ENCODE assay signal across 12 cellular contexts in genomic region chr1:47443530-47444316, GRCh38. TPM values are rescaled to one million over a fixed set of nuclear protein-coding genes. Genes with fewer than 3 reads are reported as not detected.
DNase-seq lines count a peak whose midpoint lies in the region; ATAC-seq and TF ChIP-seq lines count a peak whose summit lies in the region.
"Had no signal": no experiment of that assay in that cellular context is flagged by ENCODE, and none has a peak within 500 bp of the region (broad histone marks: within the 10 kb centered on the region; RNA-seq: fewer than 3 reads in every experiment).

No MANE protein-coding gene starts in this region.

- no peaks in the 10 kb centered on the region for H3K4me1 ChIP-seq in PC-3 (ENCODE audit: insufficient read depth, low read length)

- no peak for TF ChIP-seq CTCF in activated CD8-positive, alpha-beta T cell treated with anti-CD3 and anti-CD28 coated beads for 36 hours (IDR thresholded peaks at IDR 0.05)
- TF ChIP-seq CTCF in PC-3 (conservative IDR thresholded peaks at IDR 0.05; ENCODE audit: low read depth, low read length) (no peak), lower leg skin (IDR thresholded peaks at IDR 0.05) (no peak)

- no peaks in the 10 kb centered on the region for H3K9me3 ChIP-seq in PC-3 (ENCODE audit: low read length)

- H3K27ac ChIP-seq in PC-3 (ENCODE audit: low read length), result no peak overlapping the region
- H3K27ac ChIP-seq: spleen had no signal

- intact Hi-C loops in activated CD8-positive, alpha-beta T cell treated with anti-CD3 and anti-CD28 coated beads for 36 hours (cut with micrococcal nuclease), result loop anchor here (5.0 kb wide), 1 partner anchor 64 kb away; no protein-coding TSS in a partner anchor
- intact Hi-C loops in PC-3 (cut with micrococcal nuclease) (no loop called here), lower leg skin (cut with DNase I; ENCODE audit: low total_unique reads) (no loop called here)

- peak overlapping the region; percentile 12 for H3K27ac Mint-ChIP-seq in activated CD8-positive, alpha-beta T cell treated with anti-CD3 and anti-CD28 coated beads, Interleukin-2, amount 10 ng/mL, durations not matched to agents 7 days and 5 days
- no peak overlapping the region for H3K27ac Mint-ChIP-seq in activated CD8-positive, alpha-beta T cell treated with anti-CD3 and anti-CD28 coated beads for 36 hours
- no peak overlapping the region for H3K27ac Mint-ChIP-seq in activated naive CD8-positive, alpha-beta T cell treated with anti-CD3 and anti-CD28 coated beads, Interleukin-2, amount 50 U/mL, for 24 hours
- no peak overlapping the region for H3K27ac Mint-ChIP-seq in stimulated activated effector memory CD8-positive, alpha-beta T cell treated with anti-CD3 and anti-CD28 coated beads, Interleukin-12 subunit alpha, Interleukin-12 subunit beta, amount 100 ng/mL, for 72 hours

- no peak overlapping the region for H2AFZ ChIP-seq in PC-3 (ENCODE audit: low read length)

- POLR2A ChIA-PET in activated CD8-positive, alpha-beta T cell treated with anti-CD3 and anti-CD28 coated beads, Interleukin-2, amount 10 ng/mL, durations not matched to agents 7 days and 5 days (lab: Charles Lee), result no interaction called here
- POLR2A ChIA-PET in activated CD8-positive, alpha-beta T cell treated with anti-CD3 and anti-CD28 coated beads for 36 hours (lab: Charles Lee), result no interaction called here
- POLR2A ChIA-PET in PC-3 (lab: Charles Lee; ENCODE audit: unreplicated experiment), result no interaction called here

- H3K36me3 ChIP-seq in PC-3 (ENCODE audit: low read depth, low read length), result no peaks in the 10 kb centered on the region
- H3K36me3 ChIP-seq: spleen had no signal

- CTCF ChIA-PET in activated CD8-positive, alpha-beta T cell treated with anti-CD3 and anti-CD28 coated beads, Interleukin-2, amount 10 ng/mL, durations not matched to agents 7 days and 5 days (lab: Charles Lee), result no interaction called here
- CTCF ChIA-PET in activated CD8-positive, alpha-beta T cell treated with anti-CD3 and anti-CD28 coated beads for 36 hours (lab: Charles Lee), result interaction anchor here (0.6 kb wide), 1 partner anchor 11 kb away, joined by 3 read pairs; no protein-coding TSS in a partner anchor
- CTCF ChIA-PET in PC-3 (lab: Charles Lee), result no interaction called here

- H3F3A ChIP-seq in PC-3 (ENCODE audit: low read length, unreplicated experiment), result no peaks in the 10 kb centered on the region

- H3K4me3 ChIP-seq in PC-3 (ENCODE audit: low read length) (no peak overlapping the region), lower leg skin (ENCODE audit: low read depth, poor library complexity, severe bottlenecking) (no peak overlapping the region)

- no peak for DNase-seq in activated CD8-positive, alpha-beta T cell treated with anti-CD3 and anti-CD28 coated beads, Interleukin-2, amount 10 ng/mL, durations not matched to agents 7 days and 5 days
- DNase-seq in activated CD8-positive, alpha-beta T cell treated with anti-CD3 and anti-CD28 coated beads for 36 hours, result no peak
- DNase-seq in activated naive CD8-positive, alpha-beta T cell treated with anti-CD3 and anti-CD28 coated beads, Interleukin-2, amount 50 U/mL, for 24 hours, result no peak
- peak; percentile 69 for DNase-seq in left kidney (ENCODE audit: low read depth, low spot score)
- no peak for DNase-seq in stimulated activated effector memory CD8-positive, alpha-beta T cell treated with anti-CD3 and anti-CD28 coated beads, Interleukin-12 subunit alpha, Interleukin-12 subunit beta, amount 100 ng/mL, for 72 hours (ENCODE audit: low spot score in 2 of 2)
- no peak for DNase-seq in PC-3
- DNase-seq in lower leg skin (ENCODE audit: low spot score in 2 of 2), result no peak
- DNase-seq in iPS-NIHi11 (ENCODE audit: low spot score), result no peak
- DNase-seq: NCI-H1694 treated with DMSO at 0.1 percent for 48 hours, spleen had no signal

- WGBS in lower leg skin, 2 donors, result 23% methylated on average over 45 of the region's 45 CpGs

- no peak for ATAC-seq in activated CD8-positive, alpha-beta T cell treated with anti-CD3 and anti-CD28 coated beads, Interleukin-2, amount 10 ng/mL, durations not matched to agents 7 days and 5 days
- ATAC-seq in activated CD8-positive, alpha-beta T cell treated with anti-CD3 and anti-CD28 coated beads for 36 hours, result no peak
- ATAC-seq in activated naive CD8-positive, alpha-beta T cell treated with anti-CD3 and anti-CD28 coated beads, Interleukin-2, amount 50 U/mL, for 24 hours, result no peak
- ATAC-seq in stimulated activated effector memory CD8-positive, alpha-beta T cell treated with anti-CD3 and anti-CD28 coated beads, Interleukin-12 subunit alpha, Interleukin-12 subunit beta, amount 100 ng/mL, for 72 hours, result no peak
- ATAC-seq in PC-3, result no peak

- H3K9me2 ChIP-seq in PC-3 (replicated peaks; ENCODE audit: low read length), result no peaks in the 10 kb centered on the region

- H3K36me3 Mint-ChIP-seq in activated CD8-positive, alpha-beta T cell treated with anti-CD3 and anti-CD28 coated beads, Interleukin-2, amount 10 ng/mL, durations not matched to agents 7 days and 5 days (ENCODE audit: low read depth), result no peaks in the 10 kb centered on the region
- H3K36me3 Mint-ChIP-seq in activated CD8-positive, alpha-beta T cell treated with anti-CD3 and anti-CD28 coated beads for 36 hours (ENCODE audit: low read depth), result no peaks in the 10 kb centered on the region
- H3K36me3 Mint-ChIP-seq in activated naive CD8-positive, alpha-beta T cell treated with anti-CD3 and anti-CD28 coated beads, Interleukin-2, amount 50 U/mL, for 24 hours (ENCODE audit: low read depth), result peaks cover 2% of the 10 kb centered on the region
- H3K36me3 Mint-ChIP-seq in stimulated activated effector memory CD8-positive, alpha-beta T cell treated with anti-CD3 and anti-CD28 coated beads, Interleukin-12 subunit alpha, Interleukin-12 subunit beta, amount 100 ng/mL, for 72 hours, result peaks cover 6% of the 10 kb centered on the region

- peak overlapping the region; percentile 31 for H3K4me3 Mint-ChIP-seq in activated CD8-positive, alpha-beta T cell treated with anti-CD3 and anti-CD28 coated beads, Interleukin-2, amount 10 ng/mL, durations not matched to agents 7 days and 5 days
- no peak overlapping the region for H3K4me3 Mint-ChIP-seq in activated CD8-positive, alpha-beta T cell treated with anti-CD3 and anti-CD28 coated beads for 36 hours
- H3K4me3 Mint-ChIP-seq in activated naive CD8-positive, alpha-beta T cell treated with anti-CD3 and anti-CD28 coated beads, Interleukin-2, amount 50 U/mL, for 24 hours, result peak overlapping the region; percentile 55
- H3K4me3 Mint-ChIP-seq in stimulated activated effector memory CD8-positive, alpha-beta T cell treated with anti-CD3 and anti-CD28 coated beads, Interleukin-12 subunit alpha, Interleukin-12 subunit beta, amount 100 ng/mL, for 72 hours, result peak overlapping the region; percentile 70

- H3K27me3 Mint-ChIP-seq in activated CD8-positive, alpha-beta T cell treated with anti-CD3 and anti-CD28 coated beads, Interleukin-2, amount 10 ng/mL, durations not matched to agents 7 days and 5 days (ENCODE audit: low read depth), result peaks cover 16% of the 10 kb centered on the region
- peaks cover 55% of the 10 kb centered on the region for H3K27me3 Mint-ChIP-seq in activated CD8-positive, alpha-beta T cell treated with anti-CD3 and anti-CD28 coated beads for 36 hours
- peaks cover 10% of the 10 kb centered on the region for H3K27me3 Mint-ChIP-seq in activated naive CD8-positive, alpha-beta T cell treated with anti-CD3 and anti-CD28 coated beads, Interleukin-2, amount 50 U/mL, for 24 hours

- no peaks in the 10 kb centered on the region for H3K79me2 ChIP-seq in PC-3 (ENCODE audit: low read length)

- no peak overlapping the region for H3K4me2 ChIP-seq in PC-3 (ENCODE audit: low read length)

- no peaks in the 10 kb centered on the region for H3K9me3 Mint-ChIP-seq in activated CD8-positive, alpha-beta T cell treated with anti-CD3 and anti-CD28 coated beads, Interleukin-2, amount 10 ng/mL, durations not matched to agents 7 days and 5 days (ENCODE audit: insufficient read depth)
- no peaks in the 10 kb centered on the region for H3K9me3 Mint-ChIP-seq in activated CD8-positive, alpha-beta T cell treated with anti-CD3 and anti-CD28 coated beads for 36 hours
- no peaks in the 10 kb centered on the region for H3K9me3 Mint-ChIP-seq in activated naive CD8-positive, alpha-beta T cell treated with anti-CD3 and anti-CD28 coated beads, Interleukin-2, amount 50 U/mL, for 24 hours
- H3K9me3 Mint-ChIP-seq in stimulated activated effector memory CD8-positive, alpha-beta T cell treated with anti-CD3 and anti-CD28 coated beads, Interleukin-12 subunit alpha, Interleukin-12 subunit beta, amount 100 ng/mL, for 72 hours, result no peaks in the 10 kb centered on the region

- peaks cover 25% of the 10 kb centered on the region for H3K27me3 ChIP-seq in PC-3 (ENCODE audit: low read length)

- H3K9ac ChIP-seq in PC-3 (ENCODE audit: low read length), result no peak overlapping the region

- BruUV-seq in PC-3 (replicated peaks; lab: Mats Ljungman, UMichigan), result no TSS peak

- no peaks in the 10 kb centered on the region for H4K20me1 ChIP-seq in PC-3 (ENCODE audit: low read length)

- peaks cover 16% of the 10 kb centered on the region for H3K4me1 Mint-ChIP-seq in activated CD8-positive, alpha-beta T cell treated with anti-CD3 and anti-CD28 coated beads, Interleukin-2, amount 10 ng/mL, durations not matched to agents 7 days and 5 days (ENCODE audit: low read depth)
- peaks cover 18% of the 10 kb centered on the region for H3K4me1 Mint-ChIP-seq in activated CD8-positive, alpha-beta T cell treated with anti-CD3 and anti-CD28 coated beads for 36 hours (ENCODE audit: low read depth)
- peaks cover 20% of the 10 kb centered on the region for H3K4me1 Mint-ChIP-seq in activated naive CD8-positive, alpha-beta T cell treated with anti-CD3 and anti-CD28 coated beads, Interleukin-2, amount 50 U/mL, for 24 hours
- H3K4me1 Mint-ChIP-seq in stimulated activated effector memory CD8-positive, alpha-beta T cell treated with anti-CD3 and anti-CD28 coated beads, Interleukin-12 subunit alpha, Interleukin-12 subunit beta, amount 100 ng/mL, for 72 hours, result peaks cover 24% of the 10 kb centered on the region

- TF ChIP-seq POLR2A in lower leg skin (IDR thresholded peaks at IDR 0.05), result no peak

RNA-seq across cellular contexts. Expression of gene FOXD2, which starts 5.9 kb away (rescaled TPM):
- under 1 TPM; 0.24 to 0.31 TPM for total RNA-seq in activated CD8-positive, alpha-beta T cell treated with anti-CD3 and anti-CD28 coated beads, Interleukin-2, amount 10 ng/mL, durations not matched to agents 7 days and 5 days
- total RNA-seq in activated CD8-positive, alpha-beta T cell treated with anti-CD3 and anti-CD28 coated beads for 36 hours, result under 1 TPM; 0.11 to 0.18 TPM
- 0.80 and 0.86 TPM in 2 replicates for total RNA-seq in PC-3 (2014; rRNA removed)
- under 1 TPM in 3 of 4 donors, not detected in 1; 0.13 to 0.56 (median 0.45) TPM for total RNA-seq in lower leg skin

RNA-seq across cellular contexts. Expression of gene FOXE3, which starts 27.6 kb away (rescaled TPM):
- total RNA-seq in activated CD8-positive, alpha-beta T cell treated with anti-CD3 and anti-CD28 coated beads, Interleukin-2, amount 10 ng/mL, durations not matched to agents 7 days and 5 days, result not detected
- not detected for total RNA-seq in activated CD8-positive, alpha-beta T cell treated with anti-CD3 and anti-CD28 coated beads for 36 hours
- total RNA-seq in PC-3 (2014; rRNA removed) (not detected in 2 replicates), lower leg skin (not detected)
- total RNA-seq: SK-MEL-5, spleen, ureter had no signal
